In genomic region chr1:148334339-148335130, GRCh38 we compare ENCODE assay signal across 8 cellular contexts.
DNase-seq lines count a peak whose midpoint lies in the region; ATAC-seq and TF ChIP-seq lines count a peak whose summit lies in the region.

No MANE protein-coding gene starts in this region.

- peak; percentile 86 for DNase-seq in A673 (ENCODE audit: low spot score)
- DNase-seq in NCI-H446 treated with DMSO at 0.1 percent for 48 hours (lab: John Stamatoyannopoulos, UW), result peak; percentile 65
- peak; percentile 92 for DNase-seq in activated CD4-positive, alpha-beta T cell treated with anti-CD3 and anti-CD28 coated beads, Interleukin-2, amount 10 ng/mL, durations not matched to agents 24 days and 14 days
- peak; percentile 20 for DNase-seq in dedifferentiated amniotic fluid mesenchymal stem cell (ENCODE audit: extremely low spot score)
- DNase-seq in stimulated activated CD4-positive, alpha-beta T cell treated with anti-CD3 and anti-CD28 coated beads, Interleukin-4, amount 100 ng/mL, for 1 hour, result peak; percentile 71

- WGBS in liver, result under 1% methylated on average over 33 of the region's 33 CpGs

- H3K27ac ChIP-seq in A673 (ENCODE audit: low read depth, low read length, poor library complexity, severe bottlenecking), result peak overlapping the region; percentile 95
- H3K27ac ChIP-seq in liver (ENCODE audit: low read depth in 1 of 2, low read length in 2 of 2), result peak overlapping the region; percentile 69 to 78

- peak overlapping the region; percentile 99 for H3K27ac Mint-ChIP-seq in activated CD4-positive, alpha-beta T cell treated with anti-CD3 and anti-CD28 coated beads, Interleukin-2, amount 10 ng/mL, durations not matched to agents 24 days and 14 days

- TSS peak; percentile 99 for BruUV-seq in A673 (replicated peaks; lab: Mats Ljungman, UMichigan)

- TF ChIP-seq CTCF in A673 (conservative IDR thresholded peaks at IDR 0.05; ENCODE audit: low read depth, low read length) (no peak), liver (IDR thresholded peaks at IDR 0.05; ENCODE audit: low read depth, low read length, missing input control) (no peak)

- POLR2A ChIA-PET in A673 (lab: Charles Lee; ENCODE audit: low non-redundant PET), result interaction anchor here (0.6 to 1.6 kb wide), 3 partner anchors 71 to 791 kb away, joined by 3 to 5 read pairs (median 5); no protein-coding TSS in a partner anchor

- H3K4me1 ChIP-seq in A673 (ENCODE audit: insufficient read depth, low read length, poor library complexity, severe bottlenecking) (peaks cover 23% of the 10 kb centered on the region), liver (ENCODE audit: control insufficient read depth in 4 of 4, insufficient read depth in 4 of 4, low read length in 3 of 4) (peaks cover 3 to 19% (median 9%) of the 10 kb centered on the region in 4 donors)

- peaks cover 30% of the 10 kb centered on the region for H3K4me1 Mint-ChIP-seq in activated CD4-positive, alpha-beta T cell treated with anti-CD3 and anti-CD28 coated beads, Interleukin-2, amount 10 ng/mL, durations not matched to agents 24 days and 14 days

- H3K27me3 ChIP-seq in A673 (replicated peaks; ENCODE audit: insufficient read depth, low read depth, low read length, poor library complexity) (no peaks in the 10 kb centered on the region), liver (ENCODE audit: control insufficient read depth in 4 of 4, insufficient read depth in 4 of 4, low read length in 3 of 4) (peaks cover 0 to 3% (median 1%) of the 10 kb centered on the region in 4 donors)

- CTCF ChIA-PET in A673 (lab: Charles Lee), result no interaction called here

- H3K4me3 ChIP-seq in A673 (ENCODE audit: low read depth, low read length, poor library complexity, severe bottlenecking), result peak overlapping the region; percentile 52
- H3K4me3 ChIP-seq in liver (ENCODE audit: low read depth in 1 of 3, low read length in 3 of 3), result peak overlapping the region; percentile 51 to 80 (median 63)

- H3K9ac ChIP-seq in liver (ENCODE audit: low read depth in 1 of 2, low read length in 2 of 2), result peak overlapping the region; percentile 59 to 96

- peak overlapping the region; percentile 93 for H3K4me3 Mint-ChIP-seq in activated CD4-positive, alpha-beta T cell treated with anti-CD3 and anti-CD28 coated beads, Interleukin-2, amount 10 ng/mL, durations not matched to agents 24 days and 14 days

- H3K36me3 ChIP-seq in A673 (ENCODE audit: insufficient read depth, low read length, poor library complexity, severe bottlenecking), result no peaks in the 10 kb centered on the region
- no peaks in the 10 kb centered on the region for H3K36me3 ChIP-seq in liver (ENCODE audit: control insufficient read depth in 4 of 4, insufficient read depth in 3 of 4, low read depth in 1 of 4, low read length in 3 of 4)

- peak; percentile 63 for ATAC-seq in GM18873 (IDR thresholded peaks at IDR 0.05; ENCODE audit: low FRiP score, unreplicated experiment)
- peak; percentile 72 for ATAC-seq in HG03159 (IDR thresholded peaks at IDR 0.05; ENCODE audit: unreplicated experiment)

- no peaks in the 10 kb centered on the region for H3K9me3 ChIP-seq in A673 (ENCODE audit: low read depth, low read length, poor library complexity, severe bottlenecking)
- H3K9me3 ChIP-seq in liver (ENCODE audit: control insufficient read depth in 4 of 4, low read length in 3 of 4), result no peaks in the 10 kb centered on the region

- H3K36me3 Mint-ChIP-seq in activated CD4-positive, alpha-beta T cell treated with anti-CD3 and anti-CD28 coated beads, Interleukin-2, amount 10 ng/mL, durations not matched to agents 24 days and 14 days (ENCODE audit: low read depth), result no peaks in the 10 kb centered on the region

- no peaks in the 10 kb centered on the region for H3K9me3 Mint-ChIP-seq in activated CD4-positive, alpha-beta T cell treated with anti-CD3 and anti-CD28 coated beads, Interleukin-2, amount 10 ng/mL, durations not matched to agents 24 days and 14 days

- TF ChIP-seq RAD21 in liver (IDR thresholded peaks at IDR 0.05), result no peak

- intact Hi-C loops in A673 (cut with micrococcal nuclease; ENCODE audit: unreplicated experiment), result loop anchor here (10.0 kb wide), 1 partner anchor 70 kb away; no protein-coding TSS in a partner anchor
- intact Hi-C loops in activated CD4-positive, alpha-beta T cell treated with anti-CD3 and anti-CD28 coated beads, Interleukin-2, amount 10 ng/mL, durations not matched to agents 24 days and 14 days (cut with micrococcal nuclease), result loop anchor here (2.0 to 10.0 kb wide), 6 partner anchors 16 to 1252 kb away; partner anchors contain the start of gene CHD1L

- H3K27me3 Mint-ChIP-seq in activated CD4-positive, alpha-beta T cell treated with anti-CD3 and anti-CD28 coated beads, Interleukin-2, amount 10 ng/mL, durations not matched to agents 24 days and 14 days, result peaks cover 47% of the 10 kb centered on the region

TF ChIP-seq in liver, 16 proteins besides CTCF, POLR2A, EP300 and RAD21:
- TF ChIP-seq JUND (IDR thresholded peaks at IDR 0.05), result no peak
- TF ChIP-seq HNF4A (conservative IDR thresholded peaks at IDR 0.05), result peak; percentile 24 to 38
- TF ChIP-seq SP1 (IDR thresholded peaks at IDR 0.05), result peak; percentile 43
- TF ChIP-seq EGR1 (IDR thresholded peaks at IDR 0.05; ENCODE audit: low read depth in 2 of 2), result peak in 1 of 2 donors; percentile 41
- TF ChIP-seq, protein P1, sequence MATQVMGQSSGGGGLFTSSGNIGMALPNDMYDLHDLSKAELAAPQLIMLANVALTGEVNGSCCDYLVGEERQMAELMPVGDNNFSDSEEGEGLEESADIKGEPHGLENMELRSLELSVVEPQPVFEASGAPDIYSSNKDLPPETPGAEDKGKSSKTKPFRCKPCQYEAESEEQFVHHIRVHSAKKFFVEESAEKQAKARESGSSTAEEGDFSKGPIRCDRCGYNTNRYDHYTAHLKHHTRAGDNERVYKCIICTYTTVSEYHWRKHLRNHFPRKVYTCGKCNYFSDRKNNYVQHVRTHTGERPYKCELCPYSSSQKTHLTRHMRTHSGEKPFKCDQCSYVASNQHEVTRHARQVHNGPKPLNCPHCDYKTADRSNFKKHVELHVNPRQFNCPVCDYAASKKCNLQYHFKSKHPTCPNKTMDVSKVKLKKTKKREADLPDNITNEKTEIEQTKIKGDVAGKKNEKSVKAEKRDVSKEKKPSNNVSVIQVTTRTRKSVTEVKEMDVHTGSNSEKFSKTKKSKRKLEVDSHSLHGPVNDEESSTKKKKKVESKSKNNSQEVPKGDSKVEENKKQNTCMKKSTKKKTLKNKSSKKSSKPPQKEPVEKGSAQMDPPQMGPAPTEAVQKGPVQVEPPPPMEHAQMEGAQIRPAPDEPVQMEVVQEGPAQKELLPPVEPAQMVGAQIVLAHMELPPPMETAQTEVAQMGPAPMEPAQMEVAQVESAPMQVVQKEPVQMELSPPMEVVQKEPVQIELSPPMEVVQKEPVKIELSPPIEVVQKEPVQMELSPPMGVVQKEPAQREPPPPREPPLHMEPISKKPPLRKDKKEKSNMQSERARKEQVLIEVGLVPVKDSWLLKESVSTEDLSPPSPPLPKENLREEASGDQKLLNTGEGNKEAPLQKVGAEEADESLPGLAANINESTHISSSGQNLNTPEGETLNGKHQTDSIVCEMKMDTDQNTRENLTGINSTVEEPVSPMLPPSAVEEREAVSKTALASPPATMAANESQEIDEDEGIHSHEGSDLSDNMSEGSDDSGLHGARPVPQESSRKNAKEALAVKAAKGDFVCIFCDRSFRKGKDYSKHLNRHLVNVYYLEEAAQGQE (IDR thresholded peaks at IDR 0.05), result peak; percentile 89
- peak; percentile 13 to 42 for TF ChIP-seq RXRA (IDR thresholded peaks at IDR 0.05)
- TF ChIP-seq, protein P2, sequence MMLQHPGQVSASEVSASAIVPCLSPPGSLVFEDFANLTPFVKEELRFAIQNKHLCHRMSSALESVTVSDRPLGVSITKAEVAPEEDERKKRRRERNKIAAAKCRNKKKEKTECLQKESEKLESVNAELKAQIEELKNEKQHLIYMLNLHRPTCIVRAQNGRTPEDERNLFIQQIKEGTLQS (IDR thresholded peaks at IDR 0.05), result no peak
- peak; percentile 72 for TF ChIP-seq YY1 (IDR thresholded peaks at IDR 0.05)
- peak; percentile 12 for TF ChIP-seq FOXA2 (IDR thresholded peaks at IDR 0.05)
- TF ChIP-seq, protein P3, sequence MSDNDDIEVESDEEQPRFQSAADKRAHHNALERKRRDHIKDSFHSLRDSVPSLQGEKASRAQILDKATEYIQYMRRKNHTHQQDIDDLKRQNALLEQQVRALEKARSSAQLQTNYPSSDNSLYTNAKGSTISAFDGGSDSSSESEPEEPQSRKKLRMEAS (IDR thresholded peaks at IDR 0.05), result peak; percentile 33
- no peak for TF ChIP-seq NR2F2 (IDR thresholded peaks at IDR 0.05)
- no peak for TF ChIP-seq TAF1 (conservative IDR thresholded peaks at IDR 0.05)
- peak; percentile 23 to 74 for TF ChIP-seq GABPA (IDR thresholded peaks at IDR 0.05 in 1 of 2, conservative IDR thresholded peaks at IDR 0.05 in 1 of 2)

Comparison
In these comparisons a context has a peak if more than half of its experiments do, and no peak if none do; other contexts are left out.
1. Peak in every context shown above with its lines: DNase-seq, ATAC-seq, H3K4me3 ChIP-seq and H3K27ac ChIP-seq.
2. DNase-seq: peak in every context shown above with its lines; median percentile 92 in activated CD4-positive, alpha-beta T cell treated with anti-CD3 and anti-CD28 coated beads, Interleukin-2, amount 10 ng/mL, durations not matched to agents 24 days and 14 days; 86 in A673; 71 in stimulated activated CD4-positive, alpha-beta T cell treated with anti-CD3 and anti-CD28 coated beads, Interleukin-4, amount 100 ng/mL, for 1 hour; 65 in NCI-H446 treated with DMSO at 0.1 percent for 48 hours; 20 in dedifferentiated amniotic fluid mesenchymal stem cell.